In genomic region chr12:62681306-62681705, GRCh38 we compare ENCODE assay signal across 14 cellular contexts.
DNase-seq lines count a peak whose midpoint lies in the region; ATAC-seq and TF ChIP-seq lines count a peak whose summit lies in the region.
"Had no signal": no experiment of that assay in that cellular context is flagged by ENCODE, and none has a peak within 500 bp of the region (broad histone marks: within the 10 kb centered on the region; RNA-seq: fewer than 3 reads in every experiment).

No MANE protein-coding gene starts in this region.

- peaks cover 12% of the 10 kb centered on the region for H3K36me3 ChIP-seq in endodermal cell (ENCODE audit: control insufficient read depth, insufficient read depth, low read length)
- H3K36me3 ChIP-seq in mesendoderm (ENCODE audit: control insufficient read depth, insufficient read depth, low read length): no peaks in the 10 kb centered on the region
- H3K36me3 ChIP-seq in MM.1S (replicated peaks; ENCODE audit: insufficient read depth, low read length): no peaks in the 10 kb centered on the region
- no peaks in the 10 kb centered on the region for H3K36me3 ChIP-seq in right atrium auricular region

- H3K27ac ChIP-seq in endodermal cell (ENCODE audit: low read depth, low read length): no peak overlapping the region
- H3K27ac ChIP-seq in mesendoderm (ENCODE audit: low read depth, low read length): no peak overlapping the region
- H3K27ac ChIP-seq in MM.1S (ENCODE audit: low read length): no peak overlapping the region
- H3K27ac ChIP-seq in right atrium auricular region: no peak overlapping the region

- H2AK5ac ChIP-seq in mesendoderm (ENCODE audit: low read length): no peak overlapping the region

- no peak overlapping the region for H3K4ac ChIP-seq in mesendoderm (ENCODE audit: low read depth, low read length)

- H3K9me3 ChIP-seq in endodermal cell (ENCODE audit: control insufficient read depth, low read length): peaks cover 24% of the 10 kb centered on the region
- H3K9me3 ChIP-seq in MM.1S (replicated peaks; ENCODE audit: insufficient read depth, low read length): no peaks in the 10 kb centered on the region
- H3K9me3 ChIP-seq in right atrium auricular region: no peaks in the 10 kb centered on the region

- no peak overlapping the region for H2AFZ ChIP-seq in MM.1S (ENCODE audit: low read length)

- H3K4me1 ChIP-seq in endodermal cell (ENCODE audit: control insufficient read depth, insufficient read depth, low read length) (no peaks in the 10 kb centered on the region), mesendoderm (ENCODE audit: control insufficient read depth, low read depth, low read length) (peaks cover 2% of the 10 kb centered on the region), MM.1S (ENCODE audit: low read length) (peaks cover 10% of the 10 kb centered on the region; the same call in 1 of the 2 replicates), right atrium auricular region (peaks cover 0 to 7% of the 10 kb centered on the region in 2 donors)

- no peak overlapping the region for H2BK5ac ChIP-seq in mesendoderm (ENCODE audit: low read length)

- H3K4me3 Mint-ChIP-seq in WTC11 (no peak overlapping the region), endodermal cell (no peak overlapping the region), type B pancreatic cell (no peak overlapping the region)
- H3K4me3 Mint-ChIP-seq: CD4-positive, alpha-beta memory T cell had no signal

- peaks cover 40% of the 10 kb centered on the region for H3K36me3 Mint-ChIP-seq in WTC11
- H3K36me3 Mint-ChIP-seq in endodermal cell (ENCODE audit: low read depth): peaks cover 54% of the 10 kb centered on the region
- peaks cover 15% of the 10 kb centered on the region for H3K36me3 Mint-ChIP-seq in type B pancreatic cell
- H3K36me3 Mint-ChIP-seq: CD4-positive, alpha-beta memory T cell had no signal

- no peaks in the 10 kb centered on the region for H3K79me1 ChIP-seq in mesendoderm (ENCODE audit: low read length)

- H3K9ac ChIP-seq in endodermal cell (ENCODE audit: extremely low read depth, low read length, poor library complexity, severe bottlenecking) (no peak overlapping the region), mesendoderm (ENCODE audit: low read length) (no peak overlapping the region), MM.1S (ENCODE audit: low read length) (no peak overlapping the region)

- WGBS in endodermal cell (ENCODE audit: insufficient coverage in 1 of 2, insufficient read length in 1 of 2), 2 experiments: 68 to 91% methylated on average over 4 of the region's 4 CpGs
- no CpG with 5 or more reads among the region's 4 CpGs for WGBS in mesendoderm (ENCODE audit: extremely low coverage, insufficient coverage, low lambda C conversion rate)

- H4K5ac ChIP-seq in mesendoderm (ENCODE audit: low read length): no peak overlapping the region

- peaks cover 21% of the 10 kb centered on the region; the same call in 1 of the 2 replicates for H3K9me3 Mint-ChIP-seq in WTC11
- H3K9me3 Mint-ChIP-seq in endodermal cell: peaks cover 21% of the 10 kb centered on the region
- H3K9me3 Mint-ChIP-seq in type B pancreatic cell: peaks cover 6% of the 10 kb centered on the region

- TF ChIP-seq CTCF in WTC11 (IDR thresholded peaks at IDR 0.05) (no peak), endodermal cell (conservative IDR thresholded peaks at IDR 0.05) (no peak), type B pancreatic cell (conservative IDR thresholded peaks at IDR 0.05) (no peak), MM.1S (IDR thresholded peaks at IDR 0.05; ENCODE audit: low read length) (no peak), right atrium auricular region (IDR thresholded peaks at IDR 0.05) (no peak)

- H3K27me3 Mint-ChIP-seq in WTC11 (ENCODE audit: low read depth): no peaks in the 10 kb centered on the region
- H3K27me3 Mint-ChIP-seq in endodermal cell (ENCODE audit: insufficient read depth): no peaks in the 10 kb centered on the region
- H3K27me3 Mint-ChIP-seq in type B pancreatic cell: no peaks in the 10 kb centered on the region

- CTCF ChIA-PET in WTC11 (lab: Charles Lee): no interaction called here

- peaks cover 41% of the 10 kb centered on the region for H3K4me1 Mint-ChIP-seq in WTC11
- peaks cover 20% of the 10 kb centered on the region for H3K4me1 Mint-ChIP-seq in endodermal cell
- H3K4me1 Mint-ChIP-seq in type B pancreatic cell (ENCODE audit: unreplicated experiment): peaks cover 36% of the 10 kb centered on the region

- no peak for ATAC-seq in WTC11

- H3K79me2 ChIP-seq in mesendoderm (ENCODE audit: control insufficient read depth, insufficient read depth, low read length) (no peaks in the 10 kb centered on the region), MM.1S (ENCODE audit: low read length) (no peaks in the 10 kb centered on the region)

- POLR2A ChIA-PET in WTC11 (lab: Charles Lee): no interaction called here

- no peak overlapping the region for H2BK15ac ChIP-seq in mesendoderm (replicated peaks; ENCODE audit: low read depth)

- H3K4me2 ChIP-seq in mesendoderm (ENCODE audit: low read length): no peak overlapping the region
- H3K4me2 ChIP-seq in MM.1S (ENCODE audit: low read depth, low read length): no peak overlapping the region

- 0 out of 2 replicates have a peak overlapping the region, but pooled peaks have one; percentile 17 for H3K27ac Mint-ChIP-seq in WTC11
- peak overlapping the region; percentile 32 for H3K27ac Mint-ChIP-seq in endodermal cell
- H3K27ac Mint-ChIP-seq in type B pancreatic cell: peak overlapping the region; percentile 3
- H3K27ac Mint-ChIP-seq: CD4-positive, alpha-beta memory T cell had no signal

- no peak overlapping the region for H4K8ac ChIP-seq in mesendoderm (ENCODE audit: low read depth, low read length)

- H3K56ac ChIP-seq in mesendoderm (ENCODE audit: low read length): peak overlapping the region; percentile 17

- no peaks in the 10 kb centered on the region for H3K9me2 ChIP-seq in MM.1S (replicated peaks; ENCODE audit: insufficient read depth, low read length)

- DNase-seq in WTC11 (ENCODE audit: low spot score) (no peak), endodermal cell (no peak), mesendoderm (no peak), type B pancreatic cell (ENCODE audit: extremely low spot score, unreplicated experiment) (no peak), amniotic stem cell (lab: John Stamatoyannopoulos, UW) (no peak), MM.1S (no peak), right atrium auricular region (ENCODE audit: low spot score) (no peak)
- DNase-seq: C1 segment of cervical spinal cord; CD4-positive, alpha-beta memory T cell; COR-L47; DMS153; DND-41; H7; HCEC 1CT had no signal

- H3K27me3 ChIP-seq in endodermal cell (ENCODE audit: control insufficient read depth, insufficient read depth, low read length, poor library complexity, severe bottlenecking) (no peaks in the 10 kb centered on the region), mesendoderm (ENCODE audit: insufficient read depth, low read length, poor library complexity) (no peaks in the 10 kb centered on the region), MM.1S (replicated peaks; ENCODE audit: insufficient read depth, low read length) (no peaks in the 10 kb centered on the region), right atrium auricular region (no peaks in the 10 kb centered on the region)

- no peak overlapping the region for H2BK120ac ChIP-seq in mesendoderm (ENCODE audit: low read depth, low read length)

- no peaks in the 10 kb centered on the region for H4K20me1 ChIP-seq in MM.1S (ENCODE audit: insufficient read depth, low read length)

- H3K23ac ChIP-seq in mesendoderm (ENCODE audit: low read length): no peak overlapping the region

- H3F3A ChIP-seq in MM.1S (ENCODE audit: insufficient read depth, low read length): no peaks in the 10 kb centered on the region

- H3K4me3 ChIP-seq in endodermal cell (ENCODE audit: low read length): no peak overlapping the region
- H3K4me3 ChIP-seq in mesendoderm (ENCODE audit: low read length): no peak overlapping the region
- no peak overlapping the region for H3K4me3 ChIP-seq in MM.1S (ENCODE audit: low read length)
- no peak overlapping the region for H3K4me3 ChIP-seq in right atrium auricular region

- H3K18ac ChIP-seq in mesendoderm (ENCODE audit: low read length): no peak overlapping the region

TF ChIP-seq in WTC11, 78 proteins besides CTCF, POLR2A, EP300 and RAD21 (continues in another document):
- no peak for TF ChIP-seq ESRRA (CRISPR knock-in tag; IDR thresholded peaks at IDR 0.05; ENCODE audit: borderline replicate concordance)
- no peak for TF ChIP-seq CBFB (CRISPR knock-in tag; IDR thresholded peaks at IDR 0.05; ENCODE audit: low read depth)
- no peak for TF ChIP-seq RELA (CRISPR knock-in tag; IDR thresholded peaks at IDR 0.05; ENCODE audit: borderline replicate concordance)
- TF ChIP-seq ZNF396 (CRISPR knock-in tag; IDR thresholded peaks at IDR 0.05; ENCODE audit: borderline replicate concordance): no peak
- TF ChIP-seq STAT6 (CRISPR knock-in tag; conservative IDR thresholded peaks at IDR 0.05; ENCODE audit: low read depth): no peak
